In the genomic region with DNA sequence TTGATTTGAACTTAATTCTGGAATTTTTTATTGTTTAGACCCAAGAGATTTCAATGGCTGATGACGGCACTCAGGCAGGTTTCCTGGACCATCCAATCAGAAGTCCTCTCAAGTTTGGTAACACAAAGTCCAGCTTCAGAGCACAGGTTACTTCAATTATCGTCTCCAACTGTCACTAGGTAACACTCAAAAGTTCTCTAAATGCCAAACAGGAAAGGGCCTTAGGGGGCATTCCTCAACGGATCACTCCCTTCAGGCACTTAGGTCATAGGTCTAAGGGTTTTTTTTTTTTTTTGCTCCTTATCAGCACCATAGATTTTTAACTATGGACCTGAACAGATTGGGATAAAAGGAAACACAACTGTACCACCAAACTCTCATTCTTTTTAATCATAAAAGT, we compare ENCODE assay signal across 17 cellular contexts.
DNase-seq lines count a peak whose midpoint lies in the region; ATAC-seq, FAIRE-seq and TF ChIP-seq lines count a peak whose summit lies in the region.
"Had no signal": no experiment of that assay in that cellular context is flagged by ENCODE, and none has a peak within 500 bp of the region (broad histone marks: within the 10 kb centered on the region; RNA-seq: fewer than 3 reads in every experiment).

No MANE protein-coding gene starts in this region.

- H3K27me3 ChIP-seq in bronchial epithelial cell (ENCODE audit: control insufficient read depth, insufficient read depth, low read length) = no peaks in the 10 kb centered on the region
- H3K27me3 ChIP-seq in hepatocyte = no peaks in the 10 kb centered on the region
- H3K27me3 ChIP-seq in smooth muscle cell (ENCODE audit: low read depth) = no peaks in the 10 kb centered on the region
- H3K27me3 ChIP-seq: colonic mucosa had no signal

- no peak overlapping the region for H3K4me3 ChIP-seq in bronchial epithelial cell (ENCODE audit: low read depth, low read length)
- H3K4me3 ChIP-seq in hepatocyte = no peak overlapping the region
- no peak overlapping the region for H3K4me3 ChIP-seq in smooth muscle cell
- H3K4me3 ChIP-seq: colonic mucosa had no signal

- H3K4me2 ChIP-seq in hepatocyte (peak overlapping the region; percentile 31), smooth muscle cell (peak overlapping the region; percentile 77)

- H3K4me1 ChIP-seq in hepatocyte (ENCODE audit: insufficient read depth) (peaks cover 23% of the 10 kb centered on the region), smooth muscle cell (ENCODE audit: low read depth) (peaks cover 28% of the 10 kb centered on the region)
- H3K4me1 ChIP-seq: colonic mucosa had no signal

- H3K27ac ChIP-seq in hepatocyte (peak overlapping the region; percentile 33), smooth muscle cell (ENCODE audit: low read depth) (peak overlapping the region; percentile 93)
- H3K27ac ChIP-seq: colonic mucosa, epithelial cell of prostate had no signal

- H3K36me3 ChIP-seq in bronchial epithelial cell (ENCODE audit: control insufficient read depth, insufficient read depth, low read length) (no peaks in the 10 kb centered on the region), hepatocyte (replicated peaks; ENCODE audit: insufficient read depth, low read depth) (no peaks in the 10 kb centered on the region), smooth muscle cell (ENCODE audit: low read depth) (no peaks in the 10 kb centered on the region)
- H3K36me3 ChIP-seq: colonic mucosa had no signal

- WGBS in hepatocyte (ENCODE audit: low lambda C conversion rate, missing lambda C conversion rate) = 65% methylated on average over 3 of the region's 3 CpGs
- WGBS in smooth muscle cell (ENCODE audit: low lambda C conversion rate) = 54% methylated on average over 3 of the region's 3 CpGs

- peak overlapping the region; percentile 81 for H3K9ac ChIP-seq in smooth muscle cell (ENCODE audit: low read depth)

- H3K79me2 ChIP-seq in hepatocyte (peaks cover 14% of the 10 kb centered on the region), smooth muscle cell (ENCODE audit: low read depth) (peaks cover 19% of the 10 kb centered on the region)

- H4K20me1 ChIP-seq in hepatocyte (ENCODE audit: insufficient read depth, poor library complexity, severe bottlenecking) = no peaks in the 10 kb centered on the region
- peaks cover 8% of the 10 kb centered on the region for H4K20me1 ChIP-seq in smooth muscle cell (ENCODE audit: low read depth)

- peaks cover 25% of the 10 kb centered on the region for H3F3A ChIP-seq in smooth muscle cell (ENCODE audit: low read depth)

- no peak overlapping the region for H2AFZ ChIP-seq in hepatocyte
- no peak overlapping the region for H2AFZ ChIP-seq in smooth muscle cell (ENCODE audit: low read depth)

- no peaks in the 10 kb centered on the region for H3K9me2 ChIP-seq in hepatocyte (replicated peaks; ENCODE audit: insufficient read depth)

- TF ChIP-seq CTCF in bronchial epithelial cell (IDR thresholded peaks at IDR 0.05; ENCODE audit: insufficient read depth, low read length, severe bottlenecking) = no peak
- no peak for TF ChIP-seq CTCF in hepatocyte (IDR thresholded peaks at IDR 0.05; ENCODE audit: poor library complexity)
- TF ChIP-seq CTCF in smooth muscle cell (IDR thresholded peaks at IDR 0.05; ENCODE audit: borderline replicate concordance, insufficient read depth, poor library complexity, severe bottlenecking) = no peak

- DNase-seq in M059J (ENCODE audit: low read depth) = peak; percentile 47
- DNase-seq in bronchial epithelial cell (ENCODE audit: low read depth) = peak; percentile 8
- no peak for DNase-seq in hepatocyte (ENCODE audit: low spot score)
- DNase-seq in smooth muscle cell (lab: John Stamatoyannopoulos, UW; ENCODE audit: unreplicated experiment) = no peak
- no peak for DNase-seq in stimulated activated naive CD8-positive, alpha-beta T cell treated with anti-CD3 and anti-CD28 coated beads, Interleukin-15, Interleukin-2, amounts not matched to agents 100 U/mL and 50 U/mL, for 24 hours
- DNase-seq in HPDE6-E6E7 (ENCODE audit: extremely low spot score) = no peak
- DNase-seq: AML-193; Calu3; colonic mucosa; immature natural killer cell; NCI-H345; SHP77; stimulated activated naive CD8-positive, alpha-beta T cell treated with anti-CD3 and anti-CD28 coated beads, Interleukin-15, amount 100 ng/mL, for 72 hours had no signal

- no peaks in the 10 kb centered on the region for H3K9me3 ChIP-seq in hepatocyte (ENCODE audit: low read depth)
- H3K9me3 ChIP-seq in smooth muscle cell (replicated peaks; ENCODE audit: low read depth) = no peaks in the 10 kb centered on the region
- H3K9me3 ChIP-seq: colonic mucosa had no signal

- FAIRE-seq in bronchial epithelial cell (lab: Jason Lieb, UNC) = no peak
- FAIRE-seq: G401.6 had no signal

- no peak for ATAC-seq in stimulated activated naive CD8-positive, alpha-beta T cell treated with anti-CD3 and anti-CD28 coated beads, Interleukin-15, Interleukin-2, amounts not matched to agents 100 U/mL and 50 U/mL, for 24 hours
- ATAC-seq in GM18511 (IDR thresholded peaks at IDR 0.05; ENCODE audit: unreplicated experiment) = no peak
- ATAC-seq: activated CD4-positive, CD25-positive, alpha-beta regulatory T cell treated with anti-CD3 and anti-CD28 coated beads, Interleukin-2, amount 50 U/mL, for 24 hours; stimulated activated naive CD8-positive, alpha-beta T cell treated with anti-CD3 and anti-CD28 coated beads, Interleukin-15, amount 100 ng/mL, for 72 hours had no signal

Comparison
In these comparisons a context has a peak if more than half of its experiments do, and no peak if none do; other contexts are left out.
1. DNase-seq: peak in M059J (single experiment) and bronchial epithelial cell (single experiment); none in hepatocyte (single experiment), smooth muscle cell (single experiment), stimulated activated naive CD8-positive, alpha-beta T cell treated with anti-CD3 and anti-CD28 coated beads, Interleukin-15, Interleukin-2, amounts not matched to agents 100 U/mL and 50 U/mL, for 24 hours (single experiment) and HPDE6-E6E7 (single experiment).